ENCODE assay signal across 1 cellular context in the genomic region with DNA sequence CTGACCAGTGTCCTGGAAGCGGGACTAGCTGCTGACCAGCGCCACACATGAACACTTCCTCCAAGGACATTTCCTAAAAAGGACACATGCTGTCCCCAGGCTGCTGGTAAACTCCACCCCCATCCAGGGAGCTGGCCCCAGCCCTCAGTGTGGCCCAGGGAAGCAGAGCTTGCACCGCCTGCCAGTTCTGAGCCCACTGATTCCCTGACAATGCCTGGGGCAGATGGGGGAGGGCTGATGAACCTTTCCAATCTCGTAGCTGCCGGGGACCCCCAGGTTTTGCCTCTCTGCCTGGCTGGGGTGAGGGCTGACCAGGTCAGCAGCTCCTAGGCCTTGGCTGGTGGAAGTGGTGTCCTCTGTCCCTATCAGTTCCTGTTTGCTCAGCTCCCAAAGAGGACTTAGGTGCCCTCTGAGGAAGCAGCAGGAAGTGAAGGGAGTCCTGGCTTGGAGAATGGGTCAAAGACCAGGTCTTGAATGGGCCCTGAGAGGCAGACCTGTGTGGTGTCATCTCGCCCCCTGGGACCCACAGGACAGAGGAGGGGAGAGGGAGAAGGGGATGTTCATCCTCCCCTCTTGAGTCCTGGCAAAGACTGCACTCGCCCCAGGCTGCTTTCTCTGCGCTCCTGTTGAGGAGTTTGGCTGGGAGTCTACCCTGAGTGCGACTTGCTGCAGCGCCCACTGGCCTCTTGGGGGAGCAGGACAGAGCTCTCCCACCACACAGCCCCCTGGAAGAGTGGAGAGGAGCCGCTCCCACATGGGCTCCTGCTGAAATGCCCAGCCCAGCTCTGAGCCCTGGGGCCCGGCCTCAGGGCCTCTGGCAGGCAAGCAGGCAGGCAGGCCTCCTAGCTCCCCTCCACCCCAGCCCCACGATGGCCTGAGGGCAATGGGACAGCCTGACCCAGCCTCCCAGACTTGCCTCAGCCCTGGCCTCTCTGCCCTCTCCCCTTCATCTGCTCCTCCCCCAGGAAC.
A peak's percentile ranks its signal among the peaks of the same experiment; 100 is the strongest.
TF ChIP-seq lines count a peak whose summit lies in the region.

No MANE protein-coding gene starts in this region.

TF ChIP-seq in HepG2, 621 proteins besides CTCF, POLR2A, EP300 and RAD21 (continued from another document and continues in another):
- TF ChIP-seq, protein P1, sequence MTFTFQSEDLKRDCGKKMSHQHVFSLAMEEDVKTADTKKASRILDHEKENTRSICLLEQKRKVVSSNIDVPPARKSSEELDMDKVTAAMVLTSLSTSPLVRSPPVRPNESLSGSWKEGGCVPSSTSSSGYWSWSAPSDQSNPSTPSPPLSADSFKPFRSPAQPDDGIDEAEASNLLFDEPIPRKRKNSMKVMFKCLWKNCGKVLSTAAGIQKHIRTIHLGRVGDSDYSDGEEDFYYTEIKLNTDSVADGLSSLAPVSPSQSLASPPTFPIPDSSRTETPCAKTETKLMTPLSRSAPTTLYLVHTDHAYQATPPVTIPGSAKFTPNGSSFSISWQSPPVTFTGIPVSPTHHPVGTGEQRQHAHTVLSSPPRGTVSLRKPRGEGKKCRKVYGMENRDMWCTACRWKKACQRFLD (CRISPR knock-in tag; IDR thresholded peaks at IDR 0.05; ENCODE audit: borderline replicate concordance), result no peak
- TF ChIP-seq, protein P2, sequence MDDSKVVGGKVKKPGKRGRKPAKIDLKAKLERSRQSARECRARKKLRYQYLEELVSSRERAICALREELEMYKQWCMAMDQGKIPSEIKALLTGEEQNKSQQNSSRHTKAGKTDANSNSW (CRISPR knock-in tag; IDR thresholded peaks at IDR 0.05; ENCODE audit: borderline replicate concordance), result no peak
- TF ChIP-seq GFI1 (CRISPR knock-in tag; IDR thresholded peaks at IDR 0.05; ENCODE audit: borderline replicate concordance), result no peak
- no peak for TF ChIP-seq ZNF354B (CRISPR knock-in tag; IDR thresholded peaks at IDR 0.05)
- TF ChIP-seq ELF3 (CRISPR knock-in tag; IDR thresholded peaks at IDR 0.05), result peak; percentile 65
- TF ChIP-seq FOXA1 (IDR thresholded peaks at IDR 0.05), result no peak
- no peak for TF ChIP-seq FOXA1 (CRISPR knock-in tag; IDR thresholded peaks at IDR 0.05)
- 0 out of 2 replicates have a peak, but pooled peaks have one; percentile 34 for TF ChIP-seq SPEN (CRISPR knock-in tag; IDR thresholded peaks at IDR 0.05; ENCODE audit: low read depth)
- peak; percentile 44; the same call in 1 of the 2 replicates for TF ChIP-seq ZSCAN31 (CRISPR knock-in tag; IDR thresholded peaks at IDR 0.05; ENCODE audit: low read depth)
- TF ChIP-seq, protein P3, sequence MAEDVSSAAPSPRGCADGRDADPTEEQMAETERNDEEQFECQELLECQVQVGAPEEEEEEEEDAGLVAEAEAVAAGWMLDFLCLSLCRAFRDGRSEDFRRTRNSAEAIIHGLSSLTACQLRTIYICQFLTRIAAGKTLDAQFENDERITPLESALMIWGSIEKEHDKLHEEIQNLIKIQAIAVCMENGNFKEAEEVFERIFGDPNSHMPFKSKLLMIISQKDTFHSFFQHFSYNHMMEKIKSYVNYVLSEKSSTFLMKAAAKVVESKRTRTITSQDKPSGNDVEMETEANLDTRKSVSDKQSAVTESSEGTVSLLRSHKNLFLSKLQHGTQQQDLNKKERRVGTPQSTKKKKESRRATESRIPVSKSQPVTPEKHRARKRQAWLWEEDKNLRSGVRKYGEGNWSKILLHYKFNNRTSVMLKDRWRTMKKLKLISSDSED (CRISPR knock-in tag; IDR thresholded peaks at IDR 0.05), result no peak
- TF ChIP-seq CC2D1A (CRISPR knock-in tag; IDR thresholded peaks at IDR 0.05), result no peak
- TF ChIP-seq KLF16 (CRISPR knock-in tag; IDR thresholded peaks at IDR 0.05), result no peak
- TF ChIP-seq ZNF598 (CRISPR knock-in tag; IDR thresholded peaks at IDR 0.05; ENCODE audit: borderline replicate concordance), result 0 out of 2 replicates have a peak, but pooled peaks have one; percentile 1
- 0 out of 2 replicates have a peak, but pooled peaks have one; percentile 32 for TF ChIP-seq CCDC6 (CRISPR knock-in tag; IDR thresholded peaks at IDR 0.05)
- TF ChIP-seq, protein P4, sequence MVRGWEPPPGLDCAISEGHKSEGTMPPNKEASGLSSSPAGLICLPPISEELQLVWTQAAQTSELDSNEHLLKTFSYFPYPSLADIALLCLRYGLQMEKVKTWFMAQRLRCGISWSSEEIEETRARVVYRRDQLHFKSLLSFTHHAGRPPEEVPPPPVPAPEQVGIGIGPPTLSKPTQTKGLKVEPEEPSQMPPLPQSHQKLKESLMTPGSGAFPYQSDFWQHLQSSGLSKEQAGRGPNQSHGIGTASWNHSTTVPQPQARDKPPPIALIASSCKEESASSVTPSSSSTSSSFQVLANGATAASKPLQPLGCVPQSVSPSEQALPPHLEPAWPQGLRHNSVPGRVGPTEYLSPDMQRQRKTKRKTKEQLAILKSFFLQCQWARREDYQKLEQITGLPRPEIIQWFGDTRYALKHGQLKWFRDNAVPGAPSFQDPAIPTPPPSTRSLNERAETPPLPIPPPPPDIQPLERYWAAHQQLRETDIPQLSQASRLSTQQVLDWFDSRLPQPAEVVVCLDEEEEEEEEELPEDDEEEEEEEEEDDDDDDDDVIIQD (CRISPR knock-in tag; IDR thresholded peaks at IDR 0.05; ENCODE audit: low read depth), result 0 out of 2 replicates have a peak, but pooled peaks have one; percentile 31
- TF ChIP-seq SP5 (CRISPR knock-in tag; IDR thresholded peaks at IDR 0.05; ENCODE audit: borderline replicate concordance, low read depth), result peak; percentile 29; the same call in 1 of the 2 replicates
- no peak for TF ChIP-seq NAIF1 (CRISPR knock-in tag; IDR thresholded peaks at IDR 0.05; ENCODE audit: borderline replicate concordance)
- no peak for TF ChIP-seq ZSCAN20 (CRISPR knock-in tag; IDR thresholded peaks at IDR 0.05; ENCODE audit: borderline replicate concordance)
- TF ChIP-seq SP140L (CRISPR knock-in tag; IDR thresholded peaks at IDR 0.05; ENCODE audit: borderline replicate concordance), result no peak
- no peak; the same call in 1 of the 2 replicates for TF ChIP-seq ZNF775 (CRISPR knock-in tag; IDR thresholded peaks at IDR 0.05; ENCODE audit: borderline replicate concordance)
- no peak for TF ChIP-seq CREB1 (IDR thresholded peaks at IDR 0.05)
- TF ChIP-seq CREB1 (CRISPR knock-in tag; IDR thresholded peaks at IDR 0.05), result no peak
- peak; percentile 17 for TF ChIP-seq ERF (CRISPR knock-in tag; IDR thresholded peaks at IDR 0.05)
- TF ChIP-seq POLR2AphosphoS5 (IDR thresholded peaks at IDR 0.05; ENCODE audit: low read depth, low read length), result peak; percentile 44
- peak; percentile 37; the same call in 1 of the 2 replicates for TF ChIP-seq SALL1 (CRISPR knock-in tag; IDR thresholded peaks at IDR 0.05)
- TF ChIP-seq, protein P5, sequence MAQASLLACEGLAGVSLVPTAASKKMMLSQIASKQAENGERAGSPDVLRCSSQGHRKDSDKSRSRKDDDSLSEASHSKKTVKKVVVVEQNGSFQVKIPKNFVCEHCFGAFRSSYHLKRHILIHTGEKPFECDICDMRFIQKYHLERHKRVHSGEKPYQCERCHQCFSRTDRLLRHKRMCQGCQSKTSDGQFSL (CRISPR knock-in tag; IDR thresholded peaks at IDR 0.05), result no peak
- TF ChIP-seq ZBTB42 (CRISPR knock-in tag; IDR thresholded peaks at IDR 0.05), result no peak
- no peak for TF ChIP-seq PTBP1 (IDR thresholded peaks at IDR 0.05; ENCODE audit: low read depth, low read length, poor library complexity, severe bottlenecking)
- TF ChIP-seq, protein P6, sequence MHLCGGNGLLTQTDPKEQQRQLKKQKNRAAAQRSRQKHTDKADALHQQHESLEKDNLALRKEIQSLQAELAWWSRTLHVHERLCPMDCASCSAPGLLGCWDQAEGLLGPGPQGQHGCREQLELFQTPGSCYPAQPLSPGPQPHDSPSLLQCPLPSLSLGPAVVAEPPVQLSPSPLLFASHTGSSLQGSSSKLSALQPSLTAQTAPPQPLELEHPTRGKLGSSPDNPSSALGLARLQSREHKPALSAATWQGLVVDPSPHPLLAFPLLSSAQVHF (CRISPR knock-in tag; IDR thresholded peaks at IDR 0.05), result 0 out of 2 replicates have a peak, but pooled peaks have one; percentile 23
- TF ChIP-seq KMT2B (CRISPR knock-in tag; IDR thresholded peaks at IDR 0.05), result peak; percentile 21; the same call in 1 of the 2 replicates
- TF ChIP-seq ZNF720 (CRISPR knock-in tag; IDR thresholded peaks at IDR 0.05), result no peak
- TF ChIP-seq BHLHE40 (IDR thresholded peaks at IDR 0.05; ENCODE audit: low read length), result no peak
- 0 out of 2 replicates have a peak, but pooled peaks have one; percentile 45 for TF ChIP-seq ZNF136 (CRISPR knock-in tag; IDR thresholded peaks at IDR 0.05; ENCODE audit: low read depth)
- 0 out of 2 replicates have a peak, but pooled peaks have one; percentile 58 for TF ChIP-seq EED (CRISPR knock-in tag; IDR thresholded peaks at IDR 0.05)
- TF ChIP-seq ZNF274 (CRISPR knock-in tag; IDR thresholded peaks at IDR 0.05), result peak; percentile 59; the same call in 1 of the 2 replicates
- TF ChIP-seq, protein P7, sequence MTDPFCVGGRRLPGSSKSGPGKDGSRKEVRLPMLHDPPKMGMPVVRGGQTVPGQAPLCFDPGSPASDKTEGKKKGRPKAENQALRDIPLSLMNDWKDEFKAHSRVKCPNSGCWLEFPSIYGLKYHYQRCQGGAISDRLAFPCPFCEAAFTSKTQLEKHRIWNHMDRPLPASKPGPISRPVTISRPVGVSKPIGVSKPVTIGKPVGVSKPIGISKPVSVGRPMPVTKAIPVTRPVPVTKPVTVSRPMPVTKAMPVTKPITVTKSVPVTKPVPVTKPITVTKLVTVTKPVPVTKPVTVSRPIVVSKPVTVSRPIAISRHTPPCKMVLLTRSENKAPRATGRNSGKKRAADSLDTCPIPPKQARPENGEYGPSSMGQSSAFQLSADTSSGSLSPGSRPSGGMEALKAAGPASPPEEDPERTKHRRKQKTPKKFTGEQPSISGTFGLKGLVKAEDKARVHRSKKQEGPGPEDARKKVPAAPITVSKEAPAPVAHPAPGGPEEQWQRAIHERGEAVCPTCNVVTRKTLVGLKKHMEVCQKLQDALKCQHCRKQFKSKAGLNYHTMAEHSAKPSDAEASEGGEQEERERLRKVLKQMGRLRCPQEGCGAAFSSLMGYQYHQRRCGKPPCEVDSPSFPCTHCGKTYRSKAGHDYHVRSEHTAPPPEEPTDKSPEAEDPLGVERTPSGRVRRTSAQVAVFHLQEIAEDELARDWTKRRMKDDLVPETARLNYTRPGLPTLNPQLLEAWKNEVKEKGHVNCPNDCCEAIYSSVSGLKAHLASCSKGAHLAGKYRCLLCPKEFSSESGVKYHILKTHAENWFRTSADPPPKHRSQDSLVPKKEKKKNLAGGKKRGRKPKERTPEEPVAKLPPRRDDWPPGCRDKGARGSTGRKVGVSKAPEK (CRISPR knock-in tag; IDR thresholded peaks at IDR 0.05; ENCODE audit: borderline replicate concordance), result no peak
- TF ChIP-seq ETV5 (CRISPR knock-in tag; IDR thresholded peaks at IDR 0.05; ENCODE audit: borderline replicate concordance), result peak; percentile 80; the same call in 1 of the 2 replicates
- no peak for TF ChIP-seq PCBP1 (IDR thresholded peaks at IDR 0.05; ENCODE audit: borderline replicate concordance, low read depth, low read length)
- no peak for TF ChIP-seq ZNF10 (CRISPR knock-in tag; IDR thresholded peaks at IDR 0.05; ENCODE audit: borderline replicate concordance, low read depth)
- TF ChIP-seq NR3C1 (CRISPR knock-in tag; IDR thresholded peaks at IDR 0.05), result no peak
- TF ChIP-seq ZNF431 (CRISPR knock-in tag; IDR thresholded peaks at IDR 0.05; ENCODE audit: borderline replicate concordance, low read depth), result no peak
- TF ChIP-seq NCOA1 (CRISPR knock-in tag; IDR thresholded peaks at IDR 0.05), result no peak
- peak; percentile 71; the same call in 1 of the 2 replicates for TF ChIP-seq ZNF839 (CRISPR knock-in tag; IDR thresholded peaks at IDR 0.05; ENCODE audit: borderline replicate concordance)
- no peak for TF ChIP-seq KDM5A (IDR thresholded peaks at IDR 0.05; ENCODE audit: borderline replicate concordance, low read length)
- TF ChIP-seq SP1 (IDR thresholded peaks at IDR 0.05), result no peak
- no peak for TF ChIP-seq SP1 (CRISPR knock-in tag; IDR thresholded peaks at IDR 0.05)
- TF ChIP-seq ZNF251 (CRISPR knock-in tag; IDR thresholded peaks at IDR 0.05), result 0 out of 2 replicates have a peak, but pooled peaks have one; percentile 35
- TF ChIP-seq NCOA5 (CRISPR knock-in tag; IDR thresholded peaks at IDR 0.05), result no peak
- TF ChIP-seq HOXA9 (CRISPR knock-in tag; IDR thresholded peaks at IDR 0.05; ENCODE audit: borderline replicate concordance), result no peak
- TF ChIP-seq, protein P8, sequence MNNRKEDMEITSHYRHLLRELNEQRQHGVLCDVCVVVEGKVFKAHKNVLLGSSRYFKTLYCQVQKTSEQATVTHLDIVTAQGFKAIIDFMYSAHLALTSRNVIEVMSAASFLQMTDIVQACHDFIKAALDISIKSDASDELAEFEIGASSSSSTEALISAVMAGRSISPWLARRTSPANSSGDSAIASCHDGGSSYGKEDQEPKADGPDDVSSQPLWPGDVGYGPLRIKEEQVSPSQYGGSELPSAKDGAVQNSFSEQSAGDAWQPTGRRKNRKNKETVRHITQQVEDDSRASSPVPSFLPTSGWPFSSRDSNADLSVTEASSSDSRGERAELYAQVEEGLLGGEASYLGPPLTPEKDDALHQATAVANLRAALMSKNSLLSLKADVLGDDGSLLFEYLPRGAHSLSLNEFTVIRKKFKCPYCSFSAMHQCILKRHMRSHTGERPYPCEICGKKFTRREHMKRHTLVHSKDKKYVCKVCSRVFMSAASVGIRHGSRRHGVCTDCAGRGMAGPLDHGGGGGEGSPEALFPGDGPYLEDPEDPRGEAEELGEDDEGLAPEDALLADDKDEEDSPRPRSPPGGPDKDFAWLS (CRISPR knock-in tag; IDR thresholded peaks at IDR 0.05; ENCODE audit: borderline replicate concordance), result 0 out of 2 replicates have a peak, but pooled peaks have one; percentile 64
- TF ChIP-seq, protein P9, sequence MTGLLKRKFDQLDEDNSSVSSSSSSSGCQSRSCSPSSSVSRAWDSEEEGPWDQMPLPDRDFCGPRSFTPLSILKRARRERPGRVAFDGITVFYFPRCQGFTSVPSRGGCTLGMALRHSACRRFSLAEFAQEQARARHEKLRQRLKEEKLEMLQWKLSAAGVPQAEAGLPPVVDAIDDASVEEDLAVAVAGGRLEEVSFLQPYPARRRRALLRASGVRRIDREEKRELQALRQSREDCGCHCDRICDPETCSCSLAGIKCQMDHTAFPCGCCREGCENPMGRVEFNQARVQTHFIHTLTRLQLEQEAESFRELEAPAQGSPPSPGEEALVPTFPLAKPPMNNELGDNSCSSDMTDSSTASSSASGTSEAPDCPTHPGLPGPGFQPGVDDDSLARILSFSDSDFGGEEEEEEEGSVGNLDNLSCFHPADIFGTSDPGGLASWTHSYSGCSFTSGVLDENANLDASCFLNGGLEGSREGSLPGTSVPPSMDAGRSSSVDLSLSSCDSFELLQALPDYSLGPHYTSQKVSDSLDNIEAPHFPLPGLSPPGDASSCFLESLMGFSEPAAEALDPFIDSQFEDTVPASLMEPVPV (CRISPR knock-in tag; IDR thresholded peaks at IDR 0.05), result 0 out of 2 replicates have a peak, but pooled peaks have one; percentile 80
- no peak for TF ChIP-seq DNMT1 (CRISPR knock-in tag; IDR thresholded peaks at IDR 0.05)
- peak; percentile 68; the same call in 1 of the 2 replicates for TF ChIP-seq ZMAT3 (CRISPR knock-in tag; conservative IDR thresholded peaks at IDR 0.05)
- peak; percentile 9; the same call in 1 of the 2 replicates for TF ChIP-seq NR2F6 (IDR thresholded peaks at IDR 0.05)
- peak; percentile 15; the same call in 1 of the 2 replicates for TF ChIP-seq NR2F6 (CRISPR knock-in tag; IDR thresholded peaks at IDR 0.05)
